In the genomic region with DNA sequence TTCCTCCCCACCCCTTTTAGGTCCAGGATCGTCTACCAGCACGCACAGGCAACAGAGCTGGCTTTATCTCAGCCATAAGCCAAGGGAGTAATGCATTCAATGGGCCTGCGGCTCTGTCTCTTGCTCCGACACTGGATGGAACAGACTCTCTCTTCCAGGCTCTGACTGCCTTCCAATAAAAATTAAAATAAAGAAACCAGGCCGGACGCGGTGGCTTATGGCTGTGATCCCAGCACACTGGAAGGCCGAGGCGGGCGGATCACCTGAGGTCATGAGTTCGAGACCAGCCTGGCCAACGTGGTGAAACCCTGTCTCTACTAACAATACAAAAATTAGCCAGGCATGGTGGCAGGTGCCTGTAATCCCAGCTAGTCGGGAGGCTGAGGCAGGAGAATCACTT, we compare ENCODE assay signal across 11 cellular contexts. TPM values are rescaled to one million over a fixed set of nuclear protein-coding genes. Genes with fewer than 3 reads are reported as not detected.
"Had no signal": no experiment of that assay in that cellular context is flagged by ENCODE, and none has a peak within 500 bp of the region (broad histone marks: within the 10 kb centered on the region; RNA-seq: fewer than 3 reads in every experiment).

No MANE protein-coding gene starts in this region.

RNA-seq across cellular contexts. Expression of a gene that starts 4.1 kb away (rescaled TPM):
- total RNA-seq: activated CD4-positive, alpha-beta memory T cell treated with anti-CD3 and anti-CD28 coated beads for 36 hours; activated CD4-positive, alpha-beta T cell treated with anti-CD3 and anti-CD28 coated beads for 36 hours; activated CD4-positive, alpha-beta T cell treated with anti-CD3 and anti-CD28 coated beads, Interleukin-2, amount 10 ng/mL, durations not matched to agents 24 days and 14 days; activated CD8-positive, alpha-beta memory T cell treated with anti-CD3 and anti-CD28 coated beads for 36 hours; activated CD8-positive, alpha-beta T cell treated with anti-CD3 and anti-CD28 coated beads, Interleukin-2, amount 10 ng/mL, durations not matched to agents 7 days and 5 days; activated naive CD4-positive, alpha-beta T cell treated with anti-CD3 and anti-CD28 coated beads, Interleukin-2, amount 50 U/mL, for 72 hours; activated naive CD8-positive, alpha-beta T cell treated with anti-CD3 and anti-CD28 coated beads, Interleukin-2, amount 10 ng/mL, durations not matched to agents 7 days and 5 days; activated T-helper 1 cell treated with anti-CD3 and anti-CD28 coated beads, Interleukin-12 subunit alpha, Interleukin-12 subunit beta, Interleukin-2, Interleukin-4 antibody, amounts not matched to agents 30 ng/mL and 10 ng/mL and 1 ng/mL, durations not matched to agents 14 hours and 24 hours and 36 hours; activated T-helper 2 cell treated with anti-CD3 and anti-CD28 coated beads, Interferon-gamma antibody, Interleukin-2, Interleukin-4, amounts not matched to agents 10 μg/mL and 5 μg/mL and 100 μg/mL, durations not matched to agents 14 hours and 24 hours and 36 hours; T-helper 1 cell treated with Interleukin-12 subunit alpha and Interleukin-12 subunit beta and Interleukin-4 antibody, amounts not matched to agents 30 ng/mL and 1 ng/mL, for 36 hours had no signal
- polyA plus RNA-seq: endothelial cell of umbilical vein had no signal
